7 cellular contexts compared by ENCODE assay signal in the genomic region with DNA sequence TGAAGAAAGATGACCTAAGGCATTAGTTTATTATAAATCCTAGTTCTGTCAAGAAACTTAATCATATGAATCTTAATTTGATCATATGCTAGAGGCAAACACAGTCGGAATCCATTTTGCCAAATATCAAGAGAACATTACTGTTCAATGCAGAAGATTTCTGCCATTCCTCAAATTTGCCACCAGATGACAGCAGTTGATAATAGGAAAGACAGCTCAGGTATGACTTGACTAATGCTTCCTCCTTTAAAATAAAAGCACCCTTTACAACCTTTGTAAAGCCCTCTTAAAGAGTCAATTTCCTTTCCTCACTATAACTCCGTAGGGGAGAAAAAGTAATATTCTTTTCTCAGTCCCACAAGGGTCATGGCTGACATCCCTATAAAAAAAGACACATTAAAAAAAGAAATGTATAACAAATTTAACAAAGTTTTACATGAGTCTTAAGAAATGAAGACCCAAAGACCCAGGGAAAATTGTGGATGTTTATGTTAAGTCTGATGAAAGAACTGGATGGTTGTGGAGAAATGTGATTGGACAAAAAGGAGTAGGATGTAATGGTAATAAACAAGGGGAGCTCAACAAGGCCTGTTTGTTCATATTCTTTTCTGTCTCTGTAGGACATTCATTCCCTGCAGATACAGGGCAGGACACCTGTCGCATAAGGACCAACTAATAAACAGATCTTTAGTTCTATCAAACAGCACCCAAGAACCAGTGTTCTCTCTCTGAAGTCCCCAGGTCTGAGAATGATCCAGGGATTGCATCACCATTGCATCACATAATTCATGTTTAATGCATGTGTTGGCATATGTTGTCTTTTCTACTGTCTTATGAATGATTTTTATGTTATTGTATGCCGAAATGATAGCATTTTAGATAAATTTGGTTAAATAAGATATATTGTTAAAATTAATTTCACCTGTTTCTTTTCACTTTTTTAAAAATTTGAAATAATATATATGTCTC. TPM values are rescaled to one million over a fixed set of nuclear protein-coding genes. Genes with fewer than 3 reads are reported as not detected.
A peak's percentile ranks its signal among the peaks of the same experiment; 100 is the strongest.
DNase-seq lines count a peak whose midpoint lies in the region; ATAC-seq and TF ChIP-seq lines count a peak whose summit lies in the region.

No MANE protein-coding gene starts in this region.

- peaks cover 4% of the 10 kb centered on the region for H3K27me3 ChIP-seq in HL-60 (ENCODE audit: insufficient read depth, poor library complexity, severe bottlenecking)

- peak; percentile 65 for TF ChIP-seq CTCF in HL-60 (IDR thresholded peaks at IDR 0.05; ENCODE audit: insufficient read depth, low read length)

- in situ Hi-C loops in SK-MEL-5 (cut with HindIII; ENCODE audit: low pct_unique_long_range_greater_than_20kb, low sequenced_read_pairs): no loop called here

- no peak overlapping the region for H3K27ac ChIP-seq in HL-60 (replicated peaks)

- no peak overlapping the region for H3K4me3 ChIP-seq in HL-60 (replicated peaks; ENCODE audit: insufficient read depth, low read length)

- peak; percentile 73 for ATAC-seq in GM19328 (IDR thresholded peaks at IDR 0.05; ENCODE audit: unreplicated experiment)
- ATAC-seq in stimulated activated naive CD8-positive, alpha-beta T cell treated with anti-CD3 and anti-CD28 coated beads, Interleukin-15, Interleukin-2, amounts not matched to agents 100 U/mL and 50 U/mL, for 24 hours: peak; percentile 34

- DNase-seq in Daoy (ENCODE audit: low read depth) (peak; percentile 24), HL-60 (ENCODE audit: low read depth in 1 of 2, low spot score in 1 of 2) (peak in 1 of 2 experiments; percentile 12), SK-MEL-5 (ENCODE audit: low read depth, low spot score) (peak; percentile 64), fibroblast of peridontal ligament (ENCODE audit: extremely low read depth) (peak; percentile 65), middle frontal gyrus (ENCODE audit: extremely low spot score, low spot score) (no peak)
- DNase-seq in stimulated activated naive CD8-positive, alpha-beta T cell treated with anti-CD3 and anti-CD28 coated beads, Interleukin-15, Interleukin-2, amounts not matched to agents 100 U/mL and 50 U/mL, for 24 hours: no peak

RNA-seq across cellular contexts. Expression of a gene that starts 23.0 kb away (rescaled TPM):
- not detected in 2 replicates for total RNA-seq in Daoy (2014; rRNA removed; shearing (Covaris generic))
- not detected in 2 replicates for total RNA-seq in SK-MEL-5 (2014; rRNA removed; shearing (Covaris generic))
- polyA plus RNA-seq in SK-MEL-5 (2015; cell fraction: cytosol; rRNA removed): not detected in 2 replicates
- not detected in 2 replicates for polyA plus RNA-seq in SK-MEL-5 (2015; cell fraction: nucleus; rRNA removed)

Comparison
In these comparisons a context has a peak if more than half of its experiments do, and no peak if none do; other contexts are left out.
1. DNase-seq: peak in Daoy (single experiment), SK-MEL-5 (single experiment) and fibroblast of peridontal ligament (single experiment); none in stimulated activated naive CD8-positive, alpha-beta T cell treated with anti-CD3 and anti-CD28 coated beads, Interleukin-15, Interleukin-2, amounts not matched to agents 100 U/mL and 50 U/mL, for 24 hours (single experiment) and middle frontal gyrus (single experiment).